In the genomic region with DNA sequence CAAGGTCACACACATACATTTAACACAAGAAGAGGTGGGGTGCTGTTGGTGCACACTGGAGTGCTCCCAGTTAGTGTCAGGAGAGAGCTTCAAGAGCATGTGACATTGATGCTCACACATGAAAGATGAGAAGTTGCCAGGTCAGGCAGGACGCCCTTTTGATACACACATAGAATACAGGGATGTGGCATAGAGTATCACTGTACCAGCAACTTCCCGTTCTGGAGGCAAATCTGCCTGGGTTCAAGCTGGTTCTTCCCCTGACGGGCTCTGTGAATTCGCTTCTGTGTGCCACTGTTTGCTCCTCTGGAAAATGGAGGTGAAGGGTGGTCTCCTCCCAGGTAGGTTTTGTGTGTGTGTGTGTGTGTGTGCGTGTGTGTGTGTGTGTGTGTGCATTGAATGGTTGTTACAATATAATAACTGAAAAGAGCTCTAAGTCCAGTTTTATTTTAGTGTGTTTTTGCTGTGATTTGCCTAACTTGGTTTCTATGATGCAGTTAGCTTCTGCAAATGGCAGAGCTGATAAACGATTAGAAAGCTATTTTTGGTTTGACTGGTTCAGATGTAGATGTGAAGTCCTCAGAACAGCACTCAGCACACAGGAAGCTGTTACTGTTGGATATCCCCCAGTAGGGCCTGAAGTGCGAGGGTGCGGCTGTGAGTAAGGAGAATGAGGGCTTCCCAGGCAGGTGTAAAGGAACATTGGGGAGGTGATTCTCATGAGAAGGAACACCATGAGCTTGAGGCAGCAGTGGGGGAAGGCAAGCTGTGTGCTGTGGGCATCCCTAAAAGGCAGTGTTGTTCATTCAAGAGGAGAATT, we compare ENCODE assay signal across 10 cellular contexts. TPM values are rescaled to one million over a fixed set of nuclear protein-coding genes. Genes with fewer than 3 reads are reported as not detected.
DNase-seq lines count a peak whose midpoint lies in the region; ATAC-seq, FAIRE-seq and TF ChIP-seq lines count a peak whose summit lies in the region.
"Had no signal": no experiment of that assay in that cellular context is flagged by ENCODE, and none has a peak within 500 bp of the region (broad histone marks: within the 10 kb centered on the region; RNA-seq: fewer than 3 reads in every experiment).

No MANE protein-coding gene starts in this region.

- H3K4me3 Mint-ChIP-seq in CD8-positive, alpha-beta memory T cell, result peak overlapping the region in 2 of 7 donors; percentile 17 to 38

- no peaks in the 10 kb centered on the region for H3K27me3 ChIP-seq in CD8-positive, alpha-beta memory T cell (ENCODE audit: insufficient read depth, low read length, poor library complexity, severe bottlenecking)
- H3K27me3 ChIP-seq in cardiac muscle cell (no peaks in the 10 kb centered on the region), vagina (no peaks in the 10 kb centered on the region)
- H3K27me3 ChIP-seq: gastrocnemius medialis had no signal

- H3K4me1 Mint-ChIP-seq in CD8-positive, alpha-beta memory T cell, result peaks cover 24 to 51% (median 48%) of the 10 kb centered on the region in 3 donors

- H3K9me3 Mint-ChIP-seq in CD8-positive, alpha-beta memory T cell, result no peaks in the 10 kb centered on the region

- no peak overlapping the region for H3K27ac ChIP-seq in CD8-positive, alpha-beta memory T cell (ENCODE audit: low read depth, low read length)
- H3K27ac ChIP-seq in cardiac muscle cell (peak overlapping the region; percentile 79), vagina (no peak overlapping the region)
- H3K27ac ChIP-seq: gastrocnemius medialis had no signal

- no peaks in the 10 kb centered on the region for H3K36me3 ChIP-seq in CD8-positive, alpha-beta memory T cell (ENCODE audit: insufficient read depth, low read length)
- H3K36me3 ChIP-seq in cardiac muscle cell (no peaks in the 10 kb centered on the region), vagina (no peaks in the 10 kb centered on the region)
- H3K36me3 ChIP-seq: gastrocnemius medialis had no signal

- ATAC-seq in HG03354 (IDR thresholded peaks at IDR 0.05; ENCODE audit: poor library complexity, severe bottlenecking, unreplicated experiment), result peak; percentile 45
- ATAC-seq: gastrocnemius medialis had no signal

- H3K27ac Mint-ChIP-seq in CD8-positive, alpha-beta memory T cell, result peak overlapping the region in 6 of 8 donors; percentile 9 to 78 (median 51)

- TF ChIP-seq POLR2A in vagina (IDR thresholded peaks at IDR 0.05), result no peak

- CTCF ChIA-PET in CD8-positive, alpha-beta memory T cell (lab: Charles Lee), result interaction anchor here (1.0 to 1.2 kb wide), 2 partner anchors 10 kb away, joined by 3 to 5 read pairs; no protein-coding TSS in a partner anchor

- peak in 1 of 5 donors; percentile 15 for DNase-seq in CD8-positive, alpha-beta memory T cell
- no peak for DNase-seq in GM19239 (ENCODE audit: insufficient read length, low spot score)
- peak in 1 of 2 donors; percentile 49 for DNase-seq in cardiac muscle cell (ENCODE audit: low read depth in 1 of 2, low spot score in 1 of 2)
- no peak for DNase-seq in NCI-H146 treated with DMSO at 0.1 percent for 48 hours (lab: John Stamatoyannopoulos, UW; ENCODE audit: unreplicated experiment)
- no peak for DNase-seq in D721Med (ENCODE audit: insufficient read length, low spot score)
- no peak for DNase-seq in vagina (ENCODE audit: extremely low spot score in 2 of 2)
- no peak for DNase-seq in NK-92 (lab: John Stamatoyannopoulos, UW; ENCODE audit: unreplicated experiment)
- DNase-seq: gastrocnemius medialis, NCI-H1436 had no signal

- H3K4me1 ChIP-seq in CD8-positive, alpha-beta memory T cell (ENCODE audit: insufficient read depth, low read length), result peaks cover 29% of the 10 kb centered on the region
- H3K4me1 ChIP-seq in cardiac muscle cell (ENCODE audit: low read depth), result peaks cover 16% of the 10 kb centered on the region
- peaks cover 19% of the 10 kb centered on the region for H3K4me1 ChIP-seq in vagina

- TF ChIP-seq CTCF in cardiac muscle cell (IDR thresholded peaks at IDR 0.05; ENCODE audit: low read depth, low read length) (no peak), D721Med (IDR thresholded peaks at IDR 0.05; ENCODE audit: insufficient read depth, missing control alignments) (no peak), vagina (IDR thresholded peaks at IDR 0.05) (no peak)

- no peak overlapping the region for H3K4me3 ChIP-seq in CD8-positive, alpha-beta memory T cell (ENCODE audit: low read length)
- no peak overlapping the region for H3K4me3 ChIP-seq in cardiac muscle cell
- H3K4me3 ChIP-seq in vagina, result no peak overlapping the region
- H3K4me3 ChIP-seq: gastrocnemius medialis had no signal

- H3K27me3 Mint-ChIP-seq in CD8-positive, alpha-beta memory T cell, result no peaks in the 10 kb centered on the region

- no peaks in the 10 kb centered on the region for H3K9me3 ChIP-seq in CD8-positive, alpha-beta memory T cell (ENCODE audit: low read length)
- H3K9me3 ChIP-seq in cardiac muscle cell (ENCODE audit: low read depth) (no peaks in the 10 kb centered on the region), vagina (no peaks in the 10 kb centered on the region)
- H3K9me3 ChIP-seq: gastrocnemius medialis had no signal

- POLR2A ChIA-PET in CD8-positive, alpha-beta memory T cell (lab: Charles Lee), result interaction anchor here (0.7 kb wide), 1 partner anchor 9 kb away, joined by 3 read pairs; no protein-coding TSS in a partner anchor

- H3K36me3 Mint-ChIP-seq in CD8-positive, alpha-beta memory T cell, result peaks cover 0 to 3% (median 0%) of the 10 kb centered on the region in 3 donors

- FAIRE-seq in GM19239 (lab: Jason Lieb, UNC) (peak; percentile 92), D721Med (lab: Jason Lieb, UNC) (no peak)

- intact Hi-C loops in vagina (cut with DNase I), result no loop called here

RNA-seq across cellular contexts. Expression of gene HIVEP1, which starts 53.4 kb away (rescaled TPM):
- 10 to 100 TPM; 33.5 to 37.1 TPM for total RNA-seq in CD8-positive, alpha-beta memory T cell
- 2.8 TPM for polyA plus RNA-seq in CD8-positive, alpha-beta memory T cell
- 14.2 and 20.0 TPM in 2 replicates for total RNA-seq in cardiac muscle cell
- polyA plus RNA-seq in cardiac muscle cell, result 5.3 and 9.2 TPM in 2 replicates
- 36.1 TPM for total RNA-seq in vagina
